In the genomic region with DNA sequence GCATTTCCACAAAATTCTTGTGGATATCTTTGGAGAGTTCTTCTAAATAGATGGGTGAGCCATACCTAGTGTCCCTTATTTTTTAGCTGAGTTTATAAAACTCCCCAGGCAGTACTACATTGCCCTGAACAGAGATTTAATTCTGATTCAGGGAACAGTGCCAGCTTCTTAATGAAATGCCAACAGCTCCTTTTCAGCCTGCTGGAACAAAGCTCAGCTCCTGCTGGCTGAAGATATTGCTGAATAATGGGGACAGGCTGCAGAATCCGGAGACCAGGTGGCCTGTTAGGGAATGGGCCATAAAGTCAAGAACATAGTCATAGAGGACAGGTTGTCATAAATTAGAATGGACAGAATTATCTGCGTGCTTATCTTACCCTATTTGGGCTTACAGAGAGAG, we compare ENCODE assay signal across 16 cellular contexts. TPM values are rescaled to one million over a fixed set of nuclear protein-coding genes. Genes with fewer than 3 reads are reported as not detected.
DNase-seq lines count a peak whose midpoint lies in the region; ATAC-seq and TF ChIP-seq lines count a peak whose summit lies in the region.
"Had no signal": no experiment of that assay in that cellular context is flagged by ENCODE, and none has a peak within 500 bp of the region (broad histone marks: within the 10 kb centered on the region; RNA-seq: fewer than 3 reads in every experiment).

No MANE protein-coding gene starts in this region.

- no peak overlapping the region for H3K4me2 ChIP-seq in SK-N-SH
- H3K4me2 ChIP-seq: A549, KMS-11 had no signal

- no peaks in the 10 kb centered on the region for H3K36me3 ChIP-seq in SK-N-SH (replicated peaks in 1 of 2; ENCODE audit: control insufficient read depth in 1 of 2, insufficient read depth in 2 of 2, low read length in 1 of 2)
- H3K36me3 ChIP-seq in body of pancreas (replicated peaks in 1 of 2; ENCODE audit: insufficient read depth in 1 of 2, low read depth in 2 of 2) = no peaks in the 10 kb centered on the region
- no peaks in the 10 kb centered on the region for H3K36me3 ChIP-seq in upper lobe of right lung

- no peaks in the 10 kb centered on the region for H3K9me3 ChIP-seq in SK-N-SH
- H3K9me3 ChIP-seq in body of pancreas = no peaks in the 10 kb centered on the region
- no peaks in the 10 kb centered on the region for H3K9me3 ChIP-seq in upper lobe of right lung
- H3K9me3 ChIP-seq: A549 had no signal

- H3K9ac ChIP-seq in SK-N-SH = no peak overlapping the region
- H3K9ac ChIP-seq: KMS-11 had no signal

- TF ChIP-seq EP300 in SK-N-SH (IDR thresholded peaks at IDR 0.05; ENCODE audit: borderline replicate concordance in 1 of 2, low read depth in 1 of 2, low read length in 1 of 2) = no peak

- TF ChIP-seq RAD21 in SK-N-SH (IDR thresholded peaks at IDR 0.05; ENCODE audit: low read length) = no peak

- H3K4me3 ChIP-seq in SK-N-SH (ENCODE audit: low read depth in 2 of 2, low read length in 1 of 2) = no peak overlapping the region
- no peak overlapping the region for H3K4me3 ChIP-seq in body of pancreas
- H3K4me3 ChIP-seq in upper lobe of right lung = no peak overlapping the region
- no peak overlapping the region for H3K4me3 ChIP-seq in lower leg skin (ENCODE audit: low read depth, poor library complexity, severe bottlenecking)
- H3K4me3 ChIP-seq: A549 had no signal

- H3K27ac ChIP-seq in SK-N-SH (ENCODE audit: low read depth in 2 of 2, low read length in 1 of 2) (no peak overlapping the region), body of pancreas (no peak overlapping the region), upper lobe of right lung (no peak overlapping the region)
- H3K27ac ChIP-seq: KMS-11 had no signal

- POLR2A ChIA-PET in SK-N-SH (lab: Yijun Ruan, JAX) = no interaction called here

- CTCF ChIA-PET in SK-N-SH (lab: Yijun Ruan, JAX) = interaction anchor here (1.5 kb wide), 1 partner anchor 9 kb away, joined by 7 read pairs; a partner anchor contains a TSS

- no peaks in the 10 kb centered on the region for H3F3A ChIP-seq in SK-N-SH (replicated peaks; ENCODE audit: insufficient read depth)

- H2AFZ ChIP-seq in SK-N-SH (ENCODE audit: low read depth) = no peak overlapping the region

- intact Hi-C loops in body of pancreas (cut with DNase I) (loop anchor here (10.0 kb wide), 1 partner anchor 82 kb away; no protein-coding TSS in a partner anchor), upper lobe of right lung (cut with DNase I) (no loop called here), lower leg skin (cut with DNase I; ENCODE audit: low total_unique reads) (no loop called here), left ventricle myocardium superior (cut with micrococcal nuclease) (no loop called here)

- ATAC-seq in SK-N-SH treated with all-trans-retinoic acid at 6 μM for 48 hours (no peak), body of pancreas (peak; percentile 45), upper lobe of right lung (no peak), left ventricle myocardium superior (no peak)
- ATAC-seq: A549, HCT116, Panc1, Right ventricle myocardium inferior had no signal

- no peaks in the 10 kb centered on the region for H3K79me2 ChIP-seq in SK-N-SH (ENCODE audit: insufficient read depth)

- 22% methylated on average over 2 of the region's 2 CpGs for WGBS in SK-N-SH (ENCODE audit: low lambda C conversion rate)
- 23 to 63% methylated on average over 2 of the region's 2 CpGs for WGBS in body of pancreas, 2 donors
- 20 to 35% methylated on average over 2 of the region's 2 CpGs for WGBS in lower leg skin, 2 donors

- H3K9me2 ChIP-seq in SK-N-SH = no peaks in the 10 kb centered on the region

- H3K27me3 ChIP-seq in SK-N-SH (ENCODE audit: insufficient read depth) (no peaks in the 10 kb centered on the region), body of pancreas (no peaks in the 10 kb centered on the region), upper lobe of right lung (no peaks in the 10 kb centered on the region)

- DNase-seq in SK-N-SH (no peak), body of pancreas (peak in 3 of 4 donors; percentile 18 to 30 (median 24)), medulla oblongata (ENCODE audit: extremely low spot score) (peak; percentile 62), upper lobe of right lung (no peak), NCI-H187 (lab: John Stamatoyannopoulos, UW) (no peak), lower leg skin (ENCODE audit: low spot score in 2 of 2) (no peak), left ventricle myocardium superior (no peak)
- DNase-seq: NCI-H1092, NCI-H187 treated with DMSO at 0.1 percent for 48 hours, NCI-H526 treated with DMSO at 0.1 percent for 48 hours had no signal

- TF ChIP-seq CTCF in SK-N-SH (IDR thresholded peaks at IDR 0.05) (no peak), body of pancreas (IDR thresholded peaks at IDR 0.05) (no peak), upper lobe of right lung (IDR thresholded peaks at IDR 0.05) (no peak), lower leg skin (IDR thresholded peaks at IDR 0.05) (no peak)

- TF ChIP-seq POLR2A in body of pancreas (IDR thresholded peaks at IDR 0.05) (no peak), lower leg skin (IDR thresholded peaks at IDR 0.05) (no peak)

- H3K4me1 ChIP-seq in SK-N-SH (ENCODE audit: control insufficient read depth in 1 of 2, insufficient read depth in 2 of 2, low read depth in 1 of 2, low read length in 1 of 2) = peaks cover 0 to under 1% of the 10 kb centered on the region in 2 experiments; a peak in 2 of 4 replicates
- peaks cover 10% of the 10 kb centered on the region for H3K4me1 ChIP-seq in body of pancreas
- H3K4me1 ChIP-seq in upper lobe of right lung = peaks cover 4% of the 10 kb centered on the region

- H4K20me1 ChIP-seq in SK-N-SH (ENCODE audit: insufficient read depth) = no peaks in the 10 kb centered on the region

TF ChIP-seq in SK-N-SH treated with all-trans-retinoic acid at 6 μM for 48 hours, 23 proteins besides CTCF, POLR2A, EP300 and RAD21:
- TF ChIP-seq ARNTL (CRISPR knock-in tag; IDR thresholded peaks at IDR 0.05; ENCODE audit: borderline replicate concordance, low read depth) = no peak
- TF ChIP-seq ZNF70 (CRISPR knock-in tag; IDR thresholded peaks at IDR 0.05) = no peak
- no peak for TF ChIP-seq BACH2 (CRISPR knock-in tag; IDR thresholded peaks at IDR 0.05; ENCODE audit: borderline replicate concordance)
- TF ChIP-seq ISL1 (CRISPR knock-in tag; IDR thresholded peaks at IDR 0.05) = 0 out of 2 replicates have a peak, but pooled peaks have one; percentile 9
- no peak for TF ChIP-seq TCF4 (CRISPR knock-in tag; IDR thresholded peaks at IDR 0.05; ENCODE audit: borderline replicate concordance)
- TF ChIP-seq ZFP30 (CRISPR knock-in tag; IDR thresholded peaks at IDR 0.05) = no peak
- TF ChIP-seq, protein P1, sequence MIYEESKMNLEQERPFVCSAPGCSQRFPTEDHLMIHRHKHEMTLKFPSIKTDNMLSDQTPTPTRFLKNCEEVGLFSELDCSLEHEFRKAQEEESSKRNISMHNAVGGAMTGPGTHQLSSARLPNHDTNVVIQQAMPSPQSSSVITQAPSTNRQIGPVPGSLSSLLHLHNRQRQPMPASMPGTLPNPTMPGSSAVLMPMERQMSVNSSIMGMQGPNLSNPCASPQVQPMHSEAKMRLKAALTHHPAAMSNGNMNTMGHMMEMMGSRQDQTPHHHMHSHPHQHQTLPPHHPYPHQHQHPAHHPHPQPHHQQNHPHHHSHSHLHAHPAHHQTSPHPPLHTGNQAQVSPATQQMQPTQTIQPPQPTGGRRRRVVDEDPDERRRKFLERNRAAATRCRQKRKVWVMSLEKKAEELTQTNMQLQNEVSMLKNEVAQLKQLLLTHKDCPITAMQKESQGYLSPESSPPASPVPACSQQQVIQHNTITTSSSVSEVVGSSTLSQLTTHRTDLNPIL (CRISPR knock-in tag; IDR thresholded peaks at IDR 0.05; ENCODE audit: low read depth) = no peak

TF ChIP-seq in SK-N-SH, 30 proteins besides CTCF, POLR2A, EP300 and RAD21:
- TF ChIP-seq CHD2 (IDR thresholded peaks at IDR 0.05; ENCODE audit: low read length, partially characterized antibody) (no peak), JUND (IDR thresholded peaks at IDR 0.05) (no peak), FOXJ3 (CRISPR knock-in tag; IDR thresholded peaks at IDR 0.05) (no peak), RXRA (IDR thresholded peaks at IDR 0.05; ENCODE audit: borderline replicate concordance, low read depth) (no peak), ELF1 (IDR thresholded peaks at IDR 0.05) (no peak), GABPA (IDR thresholded peaks at IDR 0.05; ENCODE audit: low read depth) (no peak), NRF1 (IDR thresholded peaks at IDR 0.05; ENCODE audit: low read depth, low read length) (no peak), TAF1 (IDR thresholded peaks at IDR 0.05; ENCODE audit: borderline replicate concordance, low read depth, low read length) (no peak), RFX5 (IDR thresholded peaks at IDR 0.05; ENCODE audit: low read length) (no peak), MEF2A (IDR thresholded peaks at IDR 0.05; ENCODE audit: borderline replicate concordance, low read depth) (no peak), NFIC (IDR thresholded peaks at IDR 0.05; ENCODE audit: borderline replicate concordance) (no peak)
- TF ChIP-seq, protein P2, sequence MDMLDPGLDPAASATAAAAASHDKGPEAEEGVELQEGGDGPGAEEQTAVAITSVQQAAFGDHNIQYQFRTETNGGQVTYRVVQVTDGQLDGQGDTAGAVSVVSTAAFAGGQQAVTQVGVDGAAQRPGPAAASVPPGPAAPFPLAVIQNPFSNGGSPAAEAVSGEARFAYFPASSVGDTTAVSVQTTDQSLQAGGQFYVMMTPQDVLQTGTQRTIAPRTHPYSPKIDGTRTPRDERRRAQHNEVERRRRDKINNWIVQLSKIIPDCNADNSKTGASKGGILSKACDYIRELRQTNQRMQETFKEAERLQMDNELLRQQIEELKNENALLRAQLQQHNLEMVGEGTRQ (IDR thresholded peaks at IDR 0.05; ENCODE audit: borderline replicate concordance, low read depth, low read length) = no peak

RNA-seq across cellular contexts. Expression of a gene that starts 8.9 kb away (rescaled TPM):
- not detected in 2 replicates for polyA plus RNA-seq in SK-N-SH (2012; rRNA removed)
- not detected in 2 replicates for polyA plus RNA-seq in SK-N-SH (2012; cell fraction: cytosol; rRNA removed)
- polyA plus RNA-seq in SK-N-SH (2012; cell fraction: nucleus; rRNA removed) = 0.25 and 0.43 TPM in 2 replicates
- total RNA-seq in body of pancreas = 10 to 100 TPM; 14.2 to 14.3 TPM
- total RNA-seq in upper lobe of right lung = 3.2 TPM
- not detected for total RNA-seq in lower leg skin
- not detected for total RNA-seq in left ventricle myocardium superior
- total RNA-seq: Right ventricle myocardium inferior had no signal

Comparison
In these comparisons a context has a peak if more than half of its experiments do, and no peak if none do; other contexts are left out.
1. DNase-seq: peak in body of pancreas (3 of 4) and medulla oblongata (single experiment); none in SK-N-SH (single experiment), upper lobe of right lung (single experiment), NCI-H187 (0 of 2), lower leg skin (0 of 2) and left ventricle myocardium superior (single experiment).